Comparison of ENCODE assay signal across 8 cellular contexts in genomic region chr11:118435233-118435892, GRCh38. TPM values are rescaled to one million over a fixed set of nuclear protein-coding genes. Genes with fewer than 3 reads are reported as not detected.
DNase-seq lines count a peak whose midpoint lies in the region; ATAC-seq and TF ChIP-seq lines count a peak whose summit lies in the region.

No MANE protein-coding gene starts in this region.

- DNase-seq in ELF-1 (ENCODE audit: low read depth, low spot score), result peak; percentile 92
- peak; percentile 78 for DNase-seq in HEK293T (ENCODE audit: extremely low spot score)
- peak; percentile 76 for DNase-seq in NCI-H1048 (lab: John Stamatoyannopoulos, UW)
- DNase-seq in SK-MEL-5 (ENCODE audit: low read depth, low spot score), result peak; percentile 47
- peak; percentile 69 for DNase-seq in activated naive CD4-positive, alpha-beta T cell treated with anti-CD3 and anti-CD28 coated beads for 36 hours
- DNase-seq in Right ventricle myocardium superior, result peak; percentile 76
- DNase-seq in posterior cingulate gyrus, result peak; percentile 36 to 93 (median 54)
- no peak for DNase-seq in retina

- peak; percentile 40 for ATAC-seq in Right ventricle myocardium superior (ENCODE audit: poor library complexity)

- POLR2A ChIA-PET in HEK293T (lab: Yijun Ruan, JAX), result interaction anchor here (0.6 to 1.8 kb wide), 14 partner anchors 13 to 584 kb away, joined by 3 to 8 read pairs (median 4); partner anchors contain the start of gene TRAPPC4

- intact Hi-C loops in activated naive CD4-positive, alpha-beta T cell treated with anti-CD3 and anti-CD28 coated beads for 36 hours (cut with micrococcal nuclease), result loop anchor here (5.0 to 10.0 kb wide), 4 partner anchors 193 to 492 kb away; partner anchors contain the start of gene BCL9L
- intact Hi-C loops in Right ventricle myocardium superior (cut with DNase I), result loop anchor here (5.0 to 10.0 kb wide), 2 partner anchors 33 to 49 kb away; partner anchors contain the start of gene ATP5MG
- intact Hi-C loops in posterior cingulate gyrus (cut with DNase I), result loop anchor here (1.0 kb wide), 1 partner anchor 34 kb away; the partner anchor contains the start of gene ATP5MG

- in situ Hi-C loops in SK-MEL-5 (cut with HindIII; ENCODE audit: low pct_unique_long_range_greater_than_20kb, low sequenced_read_pairs), result no loop called here

- H3K36me3 Mint-ChIP-seq in activated naive CD4-positive, alpha-beta T cell treated with anti-CD3 and anti-CD28 coated beads for 36 hours (ENCODE audit: low read depth), result peaks cover 9% of the 10 kb centered on the region

- no peaks in the 10 kb centered on the region for H3K27me3 Mint-ChIP-seq in activated naive CD4-positive, alpha-beta T cell treated with anti-CD3 and anti-CD28 coated beads for 36 hours (ENCODE audit: low read depth)

- peak overlapping the region; percentile 90 for H3K4me3 Mint-ChIP-seq in activated naive CD4-positive, alpha-beta T cell treated with anti-CD3 and anti-CD28 coated beads for 36 hours

- CTCF ChIA-PET in HEK293T (lab: Yijun Ruan, JAX), result interaction anchor here (0.6 kb wide), 3 partner anchors 20 to 80 kb away, joined by 3 to 5 read pairs (median 3); no protein-coding TSS in a partner anchor
- CTCF ChIA-PET in activated naive CD4-positive, alpha-beta T cell treated with anti-CD3 and anti-CD28 coated beads for 36 hours (lab: Charles Lee), result interaction anchor here (0.5 to 2.2 kb wide), 7 partner anchors 22 to 237 kb away, joined by 3 to 9 read pairs (median 4); no protein-coding TSS in a partner anchor

- peaks cover 21% of the 10 kb centered on the region for H3K4me1 Mint-ChIP-seq in activated naive CD4-positive, alpha-beta T cell treated with anti-CD3 and anti-CD28 coated beads for 36 hours (ENCODE audit: low read depth)

- H3K9me3 Mint-ChIP-seq in activated naive CD4-positive, alpha-beta T cell treated with anti-CD3 and anti-CD28 coated beads for 36 hours, result no peaks in the 10 kb centered on the region

- H3K27ac Mint-ChIP-seq in activated naive CD4-positive, alpha-beta T cell treated with anti-CD3 and anti-CD28 coated beads for 36 hours, result peak overlapping the region; percentile 91

TF ChIP-seq in HEK293T, 16 proteins besides CTCF, POLR2A, EP300 and RAD21:
- TF ChIP-seq L3MBTL2 (conservative IDR thresholded peaks at IDR 0.05) (peak; percentile 57), ELF4 (IDR thresholded peaks at IDR 0.05) (no peak), ARNT (IDR thresholded peaks at IDR 0.05) (peak; percentile 54; the same call in 1 of the 2 replicates)

RNA-seq across cellular contexts. Expression of gene KMT2A, which starts 0.9 kb away (rescaled TPM):
- 10.6 and 11.0 TPM in 2 replicates for total RNA-seq in SK-MEL-5 (2014; rRNA removed; shearing (Covaris generic))
- 12.6 and 23.0 TPM in 2 replicates for polyA plus RNA-seq in SK-MEL-5 (2015; cell fraction: cytosol; rRNA removed)
- polyA plus RNA-seq in SK-MEL-5 (2015; cell fraction: nucleus; rRNA removed), result 36.8 and 45.4 TPM in 2 replicates
- 10 to 100 TPM; 68.4 to 68.5 TPM for total RNA-seq in activated naive CD4-positive, alpha-beta T cell treated with anti-CD3 and anti-CD28 coated beads for 36 hours
- total RNA-seq in Right ventricle myocardium superior, result 23.6 TPM

RNA-seq across cellular contexts. Expression of gene ATP5MG, which starts 34.0 kb away (rescaled TPM):
- total RNA-seq in SK-MEL-5 (2014; rRNA removed; shearing (Covaris generic)), result 138 and 155 TPM in 2 replicates
- 49.1 and 92.3 TPM in 2 replicates for polyA plus RNA-seq in SK-MEL-5 (2015; cell fraction: cytosol; rRNA removed)
- polyA plus RNA-seq in SK-MEL-5 (2015; cell fraction: nucleus; rRNA removed), result 8.7 and 19.3 TPM in 2 replicates
- total RNA-seq in activated naive CD4-positive, alpha-beta T cell treated with anti-CD3 and anti-CD28 coated beads for 36 hours, result 100 to 1,000 TPM; 279 to 284 TPM
- total RNA-seq in Right ventricle myocardium superior, result 748 TPM
